In the genomic region with DNA sequence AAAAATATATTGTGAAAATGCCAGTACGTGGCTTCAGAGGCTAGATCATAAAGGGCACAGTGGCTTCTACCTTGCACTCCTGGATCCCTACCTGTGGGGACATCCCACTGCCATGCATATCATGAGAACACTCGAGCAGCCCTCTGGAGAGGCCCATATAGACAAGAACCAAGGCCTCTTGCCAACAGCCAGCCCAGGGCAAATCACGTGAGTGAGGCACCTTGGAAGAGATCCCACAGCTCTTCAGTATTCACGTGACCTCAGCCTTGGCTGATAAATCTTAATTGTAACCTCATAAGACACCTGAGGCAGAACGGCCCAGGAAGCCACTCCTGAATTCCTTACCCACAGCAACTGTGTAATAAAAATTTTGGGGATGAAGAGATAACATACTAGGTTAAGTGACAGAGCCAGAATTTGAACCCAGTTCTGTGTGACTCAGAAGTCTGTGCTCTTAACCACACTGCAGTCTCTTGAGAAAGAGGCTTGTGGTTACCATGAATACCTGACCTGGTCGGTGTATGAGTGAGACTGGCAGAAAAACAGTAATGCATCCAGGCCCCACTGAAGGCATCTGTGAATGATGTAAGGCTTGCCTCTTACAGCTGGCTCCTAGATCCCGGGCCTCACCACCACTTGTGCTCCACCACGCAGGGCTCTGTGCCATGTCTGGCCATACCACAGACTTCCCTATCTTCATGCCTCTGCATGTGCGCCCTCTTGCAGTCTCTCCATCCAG, we compare ENCODE assay signal across 9 cellular contexts. TPM values are rescaled to one million over a fixed set of nuclear protein-coding genes. Genes with fewer than 3 reads are reported as not detected.
A peak's percentile ranks its signal among the peaks of the same experiment; 100 is the strongest.
DNase-seq lines count a peak whose midpoint lies in the region; ATAC-seq and TF ChIP-seq lines count a peak whose summit lies in the region.
"Had no signal": no experiment of that assay in that cellular context is flagged by ENCODE, and none has a peak within 500 bp of the region (broad histone marks: within the 10 kb centered on the region; RNA-seq: fewer than 3 reads in every experiment).

No MANE protein-coding gene starts in this region.

- no peak for TF ChIP-seq CTCF in body of pancreas (IDR thresholded peaks at IDR 0.05)

- whole genome bisulfite sequencing in body of pancreas, 2 donors = 48 to 52% methylated on average over 9 of the region's 9 CpGs

- peak overlapping the region in 1 of 4 donors; percentile 37 for H3K27ac ChIP-seq in body of pancreas

- peaks cover 14% of the 10 kb centered on the region for H3K4me1 ChIP-seq in body of pancreas

- DNase-seq in A172 (ENCODE audit: low spot score) = peak; percentile 87
- peak in 68 of 76 experiments; percentile 13 to 76 (median 44) for DNase-seq in HUDEP-2 (lab: John Stamatoyannopoulos, UW; ENCODE audit: unreplicated experiment in 76 of 76)
- DNase-seq in body of pancreas = peak in 3 of 4 donors; percentile 59 to 65 (median 62)
- peak; percentile 77 for DNase-seq in left lobe of liver (ENCODE audit: low spot score)
- DNase-seq in NCI-H748 (lab: John Stamatoyannopoulos, UW; ENCODE audit: unreplicated experiment) = no peak
- DNase-seq in HT-29 (ENCODE audit: low spot score) = no peak
- DNase-seq in LoVo (ENCODE audit: low spot score) = no peak

- no peak for TF ChIP-seq POLR2A in body of pancreas (IDR thresholded peaks at IDR 0.05)

- no peak overlapping the region for H3K4me3 ChIP-seq in body of pancreas

- peaks cover 40 to 70% of the 10 kb centered on the region in 2 donors for H3K36me3 ChIP-seq in body of pancreas (replicated peaks in 1 of 2; ENCODE audit: insufficient read depth in 1 of 2, low read depth in 2 of 2)

- ATAC-seq in body of pancreas = peak; percentile 31
- ATAC-seq in left lobe of liver = peak; percentile 69
- no peak for ATAC-seq in HG03342 (IDR thresholded peaks at IDR 0.05; ENCODE audit: unreplicated experiment)

- intact Hi-C loops in body of pancreas (cut with DNase I) = no loop called here

- no peaks in the 10 kb centered on the region for H3K9me3 ChIP-seq in body of pancreas

- no peaks in the 10 kb centered on the region for H3K27me3 ChIP-seq in body of pancreas

RNA-seq across cellular contexts. Expression of gene A3GALT2, which starts 6.9 kb away (rescaled TPM):
- not detected in 2 replicates for total RNA-seq in A172 (2014; rRNA removed; shearing (Covaris generic))
- total RNA-seq in body of pancreas = not detected
- total RNA-seq in left lobe of liver = not detected
- 0.10 and 1.0 TPM in 2 replicates for total RNA-seq in HT-29 (2014; rRNA removed; shearing (Covaris generic))
- total RNA-seq: neural crest cell had no signal

Comparison
In these comparisons a context has a peak if more than half of its experiments do, and no peak if none do; other contexts are left out.
1. DNase-seq: peak in A172 (single experiment), HUDEP-2 (68 of 76), body of pancreas (3 of 4) and left lobe of liver (single experiment); none in NCI-H748 (single experiment), HT-29 (single experiment) and LoVo (single experiment).